ENCODE assay signal across 15 cellular contexts in the genomic region with DNA sequence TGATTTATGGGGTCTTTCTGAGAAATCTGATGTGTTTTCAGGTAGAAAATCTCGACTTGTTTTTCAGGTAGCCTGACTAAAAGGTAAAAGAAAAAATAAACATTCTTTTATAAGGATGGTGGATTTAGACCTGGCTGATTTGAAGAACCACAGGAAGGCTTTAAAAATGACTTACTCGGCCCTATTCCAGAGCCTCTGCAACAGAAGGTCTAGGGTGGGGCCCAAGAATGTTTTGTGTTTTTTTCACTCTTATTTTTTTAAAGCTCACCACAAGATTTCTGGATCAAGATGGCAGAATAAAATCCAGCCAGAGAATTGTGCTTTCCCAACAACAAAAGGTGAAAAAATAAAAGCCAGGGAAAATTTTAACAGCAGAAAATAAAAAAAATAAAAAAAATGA. TPM values are rescaled to one million over a fixed set of nuclear protein-coding genes. Genes with fewer than 3 reads are reported as not detected.
DNase-seq lines count a peak whose midpoint lies in the region; ATAC-seq, FAIRE-seq and TF ChIP-seq lines count a peak whose summit lies in the region.
"Had no signal": no experiment of that assay in that cellular context is flagged by ENCODE, and none has a peak within 500 bp of the region (broad histone marks: within the 10 kb centered on the region; RNA-seq: fewer than 3 reads in every experiment).

No MANE protein-coding gene starts in this region.

- ATAC-seq in activated B cell treated with CpG ODN at 0.5 μM for 24 hours (ENCODE audit: low read depth) (no peak), GM21390 (IDR thresholded peaks at IDR 0.05; ENCODE audit: unreplicated experiment) (no peak), HG03045 (IDR thresholded peaks at IDR 0.05; ENCODE audit: unreplicated experiment) (no peak)
- ATAC-seq: left lung had no signal

- TF ChIP-seq EP300 in stomach (IDR thresholded peaks at IDR 0.05), result no peak

- peak overlapping the region; percentile 15 for H3K27ac Mint-ChIP-seq in T-helper 2 cell treated with Interferon-gamma antibody and Interleukin-4, amounts not matched to agents 5 μg/mL and 100 μg/mL, for 36 hours
- H3K27ac Mint-ChIP-seq in activated B cell treated with CpG ODN at 0.5 μM for 24 hours, result peak overlapping the region; percentile 89

- no peaks in the 10 kb centered on the region for H3K9me3 ChIP-seq in stomach
- H3K9me3 ChIP-seq: left lung had no signal

- H3K4me1 ChIP-seq in stomach, result peaks cover 0 to 32% (median 19%) of the 10 kb centered on the region in 4 donors

- H3K36me3 ChIP-seq in stomach, result peaks cover 0 to 8% (median under 1%) of the 10 kb centered on the region in 4 donors

- intact Hi-C loops in activated B cell treated with CpG ODN at 0.5 μM for 24 hours (cut with micrococcal nuclease) (no loop called here), stomach (cut with DNase I; ENCODE audit: low total_unique reads) (no loop called here)

- H3K4me1 Mint-ChIP-seq in T-helper 2 cell treated with Interferon-gamma antibody and Interleukin-4, amounts not matched to agents 5 μg/mL and 100 μg/mL, for 36 hours (ENCODE audit: low read depth), result peaks cover 32% of the 10 kb centered on the region
- peaks cover 88% of the 10 kb centered on the region for H3K4me1 Mint-ChIP-seq in activated B cell treated with CpG ODN at 0.5 μM for 24 hours

- POLR2A ChIA-PET in activated B cell treated with CpG ODN at 0.5 μM for 24 hours (lab: Charles Lee), result interaction anchor here (0.7 to 20.4 kb wide), 6 partner anchors 10 to 56 kb away, joined by 4 to 680 read pairs (median 232); partner anchors contain the start of gene FNBP1

- no peaks in the 10 kb centered on the region for H3K27me3 Mint-ChIP-seq in T-helper 2 cell treated with Interferon-gamma antibody and Interleukin-4, amounts not matched to agents 5 μg/mL and 100 μg/mL, for 36 hours (ENCODE audit: low read depth)
- no peaks in the 10 kb centered on the region for H3K27me3 Mint-ChIP-seq in activated B cell treated with CpG ODN at 0.5 μM for 24 hours

- H3K27ac ChIP-seq in stomach, result peak overlapping the region in 4 of 5 donors; percentile 26 to 60 (median 36)
- H3K27ac ChIP-seq: 22Rv1 had no signal

- peaks cover 44% of the 10 kb centered on the region for H3K36me3 Mint-ChIP-seq in T-helper 2 cell treated with Interferon-gamma antibody and Interleukin-4, amounts not matched to agents 5 μg/mL and 100 μg/mL, for 36 hours (ENCODE audit: low read depth)
- H3K36me3 Mint-ChIP-seq in activated B cell treated with CpG ODN at 0.5 μM for 24 hours (ENCODE audit: low read depth), result peaks cover 62% of the 10 kb centered on the region

- no peak overlapping the region for H3K4me3 Mint-ChIP-seq in T-helper 2 cell treated with Interferon-gamma antibody and Interleukin-4, amounts not matched to agents 5 μg/mL and 100 μg/mL, for 36 hours
- no peak overlapping the region for H3K4me3 Mint-ChIP-seq in activated B cell treated with CpG ODN at 0.5 μM for 24 hours

- no peaks in the 10 kb centered on the region for H3K9me3 Mint-ChIP-seq in T-helper 2 cell treated with Interferon-gamma antibody and Interleukin-4, amounts not matched to agents 5 μg/mL and 100 μg/mL, for 36 hours
- peaks cover 2% of the 10 kb centered on the region for H3K9me3 Mint-ChIP-seq in activated B cell treated with CpG ODN at 0.5 μM for 24 hours

- TF ChIP-seq CTCF in activated B cell treated with CpG ODN at 0.5 μM for 24 hours (IDR thresholded peaks at IDR 0.05) (no peak), fibroblast of pulmonary artery (IDR thresholded peaks at IDR 0.05; ENCODE audit: low read length, missing control alignments) (no peak), stomach (IDR thresholded peaks at IDR 0.05) (no peak)

- H3K27me3 ChIP-seq in stomach, result no peaks in the 10 kb centered on the region
- H3K27me3 ChIP-seq: left lung had no signal

- DNase-seq in T-helper 2 cell treated with Interferon-gamma antibody and Interleukin-4, amounts not matched to agents 5 μg/mL and 100 μg/mL, for 36 hours (ENCODE audit: low spot score), result no peak
- DNase-seq in T-helper 2 cell (no peak), activated B cell treated with CpG ODN at 0.5 μM for 24 hours (no peak), fibroblast of pulmonary artery (ENCODE audit: low read depth) (peak; percentile 54), stomach (no peak), GM12891 (ENCODE audit: insufficient read length, low spot score) (no peak)
- DNase-seq: activated CD4-positive, alpha-beta T cell treated with anti-CD3 and anti-CD28 coated beads for 1 hour; cortex of kidney; glutamatergic neuron; IMR-90; left lung; NCI-H146 had no signal

- FAIRE-seq in GM12891 (lab: Jason Lieb, UNC), result no peak

- H3K4me3 ChIP-seq in fibroblast of pulmonary artery (replicated peaks; ENCODE audit: low read depth, low read length), result no peak overlapping the region
- H3K4me3 ChIP-seq in stomach, result no peak overlapping the region
- H3K4me3 ChIP-seq: left lung had no signal

- TF ChIP-seq POLR2A in stomach (IDR thresholded peaks at IDR 0.05), result no peak
- no peak for TF ChIP-seq POLR2A in GM12891 (IDR thresholded peaks at IDR 0.05; ENCODE audit: low read depth, low read length)

- CTCF ChIA-PET in activated B cell treated with CpG ODN at 0.5 μM for 24 hours (lab: Charles Lee), result no interaction called here

- 60 to 74% (median 65%) methylated on average over 2 of the region's 2 CpGs for whole genome bisulfite sequencing in stomach, 5 donors

TF ChIP-seq in GM12891, 5 proteins besides CTCF, POLR2A, EP300 and RAD21:
- TF ChIP-seq POU2F2 (IDR thresholded peaks at IDR 0.05; ENCODE audit: low read depth, low read length) (no peak), POLR2AphosphoS5 (IDR thresholded peaks at IDR 0.05; ENCODE audit: low read depth, low read length) (no peak), TAF1 (IDR thresholded peaks at IDR 0.05; ENCODE audit: low read depth, low read length) (no peak), PAX5 (IDR thresholded peaks at IDR 0.05; ENCODE audit: insufficient read depth, low read length, severe bottlenecking) (no peak), SPI1 (IDR thresholded peaks at IDR 0.05; ENCODE audit: low read depth, low read length) (no peak)

RNA-seq across cellular contexts. Expression of gene FNBP1, which starts 59.1 kb away (rescaled TPM):
- 454 and 501 TPM in 2 replicates for total RNA-seq in activated B cell treated with CpG ODN at 0.5 μM for 24 hours
- total RNA-seq in stomach, result 100 to 1,000 TPM in 1 of 5 donors, 10 to 100 TPM in 4; 52.7 to 129 (median 69.6) TPM
- 10 to 100 TPM in 2 of 3 donors, 1 to 10 TPM in 1; 9.0 to 19.7 (median 10.4) TPM for polyA plus RNA-seq in stomach
- polyA plus RNA-seq in GM12891 (2012; ENCODE audit: low read depth, missing spikeins), result 209 TPM
